8 cellular contexts compared by ENCODE assay signal in the genomic region with DNA sequence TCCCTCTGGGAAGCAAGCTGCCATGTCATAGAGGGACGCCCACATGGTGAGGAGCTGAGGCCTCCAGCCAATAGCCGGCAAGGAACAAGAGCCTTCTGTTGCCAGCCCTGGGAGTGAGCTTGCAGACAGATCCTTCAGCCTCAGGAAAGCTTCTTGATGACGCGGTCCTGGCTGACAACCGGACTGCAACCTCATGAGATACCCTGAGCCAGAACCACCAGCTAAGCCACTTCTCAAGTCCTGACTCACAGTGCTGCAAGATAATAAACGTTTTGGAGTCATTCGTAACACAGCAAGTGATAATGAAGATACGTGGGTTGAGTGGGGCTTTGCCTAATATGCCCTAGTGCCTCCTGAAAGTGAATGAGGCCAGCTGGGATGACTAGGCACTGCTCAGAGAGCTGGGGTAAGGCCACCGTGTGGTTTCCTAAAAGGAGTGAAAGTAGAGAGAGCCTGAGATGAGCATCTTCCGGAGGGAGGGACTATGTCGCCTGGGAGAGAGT. TPM values are rescaled to one million over a fixed set of nuclear protein-coding genes. Genes with fewer than 3 reads are reported as not detected.
DNase-seq lines count a peak whose midpoint lies in the region; ATAC-seq and TF ChIP-seq lines count a peak whose summit lies in the region.

No MANE protein-coding gene starts in this region.

- H3K27ac Mint-ChIP-seq in immature natural killer cell: no peak overlapping the region

- H3K79me2 ChIP-seq in parathyroid adenoma: no peaks in the 10 kb centered on the region

- H4K20me1 ChIP-seq in BLaER1 treated with 17β-estradiol and CSF1 and Interleukin-3, amounts not matched to agents 10 nM and 100 nM: no peaks in the 10 kb centered on the region

- no peak overlapping the region for H3K27ac ChIP-seq in BLaER1 treated with 17β-estradiol and CSF1 and Interleukin-3, amounts not matched to agents 10 nM and 100 nM
- H3K27ac ChIP-seq in parathyroid adenoma: no peak overlapping the region

- H3K4me3 ChIP-seq in BLaER1 treated with 17β-estradiol and CSF1 and Interleukin-3, amounts not matched to agents 10 nM and 100 nM: no peak overlapping the region
- H3K4me3 ChIP-seq in WI38 (ENCODE audit: low read depth, low read length) (peak overlapping the region; percentile 43), fibroblast of pulmonary artery (replicated peaks; ENCODE audit: low read depth, low read length) (peak overlapping the region; percentile 41), parathyroid adenoma (ENCODE audit: low read depth, low read length) (no peak overlapping the region)

- H3K4me1 Mint-ChIP-seq in immature natural killer cell: no peaks in the 10 kb centered on the region

- no peaks in the 10 kb centered on the region for H3K9me3 Mint-ChIP-seq in immature natural killer cell

- peak; percentile 64 for DNase-seq in GM19240 (ENCODE audit: insufficient read length, low spot score)
- peak; percentile 99 for DNase-seq in fibroblast of pulmonary artery (ENCODE audit: low read depth)
- no peak for DNase-seq in NCI-H774 (lab: John Stamatoyannopoulos, UW)
- DNase-seq in immature natural killer cell: no peak

- peaks cover 0 to 29% (median 19%) of the 10 kb centered on the region in 10 experiments; a peak in 17 of 20 replicates for H3K4me1 ChIP-seq in BLaER1 treated with 17β-estradiol and CSF1 and Interleukin-3, amounts not matched to agents 10 nM and 100 nM
- no peaks in the 10 kb centered on the region for H3K4me1 ChIP-seq in parathyroid adenoma

- no peaks in the 10 kb centered on the region for H3K36me3 ChIP-seq in BLaER1 treated with 17β-estradiol and CSF1 and Interleukin-3, amounts not matched to agents 10 nM and 100 nM
- no peaks in the 10 kb centered on the region for H3K36me3 ChIP-seq in parathyroid adenoma (ENCODE audit: control insufficient read depth, insufficient read depth, low read length)

- TF ChIP-seq CTCF in WI38 (IDR thresholded peaks at IDR 0.05; ENCODE audit: low read depth, low read length): no peak
- TF ChIP-seq CTCF in fibroblast of pulmonary artery (IDR thresholded peaks at IDR 0.05; ENCODE audit: low read length, missing control alignments): no peak
- TF ChIP-seq CTCF in parathyroid adenoma (IDR thresholded peaks at IDR 0.05): no peak

- no peaks in the 10 kb centered on the region for H3K27me3 ChIP-seq in BLaER1 treated with 17β-estradiol and CSF1 and Interleukin-3, amounts not matched to agents 10 nM and 100 nM
- no peaks in the 10 kb centered on the region for H3K27me3 ChIP-seq in parathyroid adenoma (ENCODE audit: control insufficient read depth, insufficient read depth, low read length)

- H3K27me3 Mint-ChIP-seq in immature natural killer cell (ENCODE audit: low read depth in 3 of 3): peaks cover 0 to 2% (median 0%) of the 10 kb centered on the region in 3 donors

- peak; percentile 73 for ATAC-seq in HG03354 (IDR thresholded peaks at IDR 0.05; ENCODE audit: poor library complexity, severe bottlenecking, unreplicated experiment)

- H3K36me3 Mint-ChIP-seq in immature natural killer cell: no peaks in the 10 kb centered on the region

- no peaks in the 10 kb centered on the region for H3K9me3 ChIP-seq in BLaER1 treated with 17β-estradiol and CSF1 and Interleukin-3, amounts not matched to agents 10 nM and 100 nM (replicated peaks in 1 of 11)
- H3K9me3 ChIP-seq in parathyroid adenoma (ENCODE audit: control insufficient read depth, low read length): no peaks in the 10 kb centered on the region

- peak overlapping the region in 6 of 11 experiments; percentile 2 to 38 (median 22); a peak in 7 of 22 replicates for H3K4me2 ChIP-seq in BLaER1 treated with 17β-estradiol and CSF1 and Interleukin-3, amounts not matched to agents 10 nM and 100 nM
- no peak overlapping the region for H3K4me2 ChIP-seq in parathyroid adenoma (ENCODE audit: low read length)

- peak overlapping the region in 1 of 5 donors; percentile 42 for H3K4me3 Mint-ChIP-seq in immature natural killer cell

- H2AFZ ChIP-seq in parathyroid adenoma: peak overlapping the region; percentile 75

- H3K9ac ChIP-seq in BLaER1 treated with 17β-estradiol and CSF1 and Interleukin-3, amounts not matched to agents 10 nM and 100 nM: no peak overlapping the region
- H3K9ac ChIP-seq in parathyroid adenoma: no peak overlapping the region

RNA-seq across cellular contexts. Expression of gene PYROXD2, which starts 53.8 kb away (rescaled TPM):
- 10 to 100 TPM in 2 of 3 donors, 1 to 10 TPM in 1; 8.5 to 21.1 (median 17.3) TPM for polyA plus RNA-seq in immature natural killer cell

Comparison
In these comparisons a context has a peak if more than half of its experiments do, and no peak if none do; other contexts are left out.
1. H3K4me3 ChIP-seq: peak in WI38 (single experiment) and fibroblast of pulmonary artery (single experiment); none in BLaER1 treated with 17β-estradiol and CSF1 and Interleukin-3, amounts not matched to agents 10 nM and 100 nM (0 of 10) and parathyroid adenoma (single experiment).
2. DNase-seq: peak in GM19240 (single experiment) and fibroblast of pulmonary artery (single experiment); none in NCI-H774 (single experiment) and immature natural killer cell (0 of 3).